In the genomic region with DNA sequence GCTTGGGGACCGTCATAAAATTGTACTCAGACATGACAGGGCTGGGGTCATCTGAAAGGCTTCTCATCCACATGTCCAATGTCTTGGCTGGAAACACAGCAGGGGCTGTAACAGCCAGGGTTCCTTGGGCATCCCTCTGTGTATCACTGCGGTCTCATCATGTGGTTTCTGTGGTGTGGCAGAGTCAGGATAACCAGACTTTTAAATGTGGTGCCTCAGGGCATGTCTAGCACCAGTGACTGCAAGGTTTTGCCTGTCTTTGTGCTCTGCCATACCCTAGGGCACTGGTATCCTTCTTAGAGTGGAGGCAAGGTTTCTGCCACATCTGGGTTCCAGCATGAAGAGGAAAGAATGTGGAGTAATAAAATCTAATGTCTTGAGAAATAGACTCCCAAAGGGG, we compare ENCODE assay signal across 13 cellular contexts.
A peak's percentile ranks its signal among the peaks of the same experiment; 100 is the strongest.
DNase-seq lines count a peak whose midpoint lies in the region; ATAC-seq and TF ChIP-seq lines count a peak whose summit lies in the region.
"Had no signal": no experiment of that assay in that cellular context is flagged by ENCODE, and none has a peak within 500 bp of the region (broad histone marks: within the 10 kb centered on the region; RNA-seq: fewer than 3 reads in every experiment).

No MANE protein-coding gene starts in this region.

- ATAC-seq in HG02884 (IDR thresholded peaks at IDR 0.05; ENCODE audit: unreplicated experiment): no peak
- no peak for ATAC-seq in HG03097 (IDR thresholded peaks at IDR 0.05; ENCODE audit: low FRiP score, unreplicated experiment)
- ATAC-seq: activated T-cell treated with anti-CD3 and anti-CD28 coated beads, Interleukin-2, amount 50 U/mL, for 72 hours; HepG2; naive thymus-derived CD4-positive, alpha-beta T cell had no signal

- H3K4me1 Mint-ChIP-seq in brain: peaks cover 74% of the 10 kb centered on the region
- peaks cover 49% of the 10 kb centered on the region for H3K4me1 Mint-ChIP-seq in neural progenitor cell

- H3K27ac Mint-ChIP-seq in brain (peak overlapping the region in 4 of 5 experiments; percentile 3 to 97 (median 36)), neural progenitor cell (peak overlapping the region; percentile 76)
- H3K27ac Mint-ChIP-seq: activated T-cell treated with anti-CD3 and anti-CD28 coated beads, Interleukin-2, amount 50 U/mL, for 72 hours; naive thymus-derived CD4-positive, alpha-beta T cell had no signal

- H3K36me3 Mint-ChIP-seq in brain (peaks cover 9% of the 10 kb centered on the region), neural progenitor cell (peaks cover 40% of the 10 kb centered on the region)
- H3K36me3 Mint-ChIP-seq: naive thymus-derived CD4-positive, alpha-beta T cell had no signal

- no peak overlapping the region for H2AFZ ChIP-seq in neural progenitor cell (replicated peaks)

- no peaks in the 10 kb centered on the region for H3K9me3 Mint-ChIP-seq in brain
- H3K9me3 Mint-ChIP-seq in neural progenitor cell: peaks cover 20% of the 10 kb centered on the region
- H3K9me3 Mint-ChIP-seq: activated T-cell treated with anti-CD3 and anti-CD28 coated beads, Interleukin-2, amount 50 U/mL, for 72 hours had no signal

- DNase-seq in Daoy (ENCODE audit: low read depth): peak; percentile 95
- DNase-seq in NB4 (ENCODE audit: low read depth): peak; percentile 60
- DNase-seq in neural progenitor cell (ENCODE audit: low spot score): no peak
- DNase-seq in retina: no peak
- DNase-seq: activated CD4-positive, alpha-beta T cell treated with anti-CD3 and anti-CD28 coated beads for 48 hours; activated T-cell treated with anti-CD3 and anti-CD28 coated beads, Interleukin-2, amount 50 U/mL, for 72 hours; naive thymus-derived CD4-positive, alpha-beta T cell; NCI-H1694 had no signal

- H4K20me1 ChIP-seq in neural progenitor cell (ENCODE audit: low read depth): no peaks in the 10 kb centered on the region

- H3K9me3 ChIP-seq in neural progenitor cell (ENCODE audit: low read depth): no peaks in the 10 kb centered on the region
- H3K9me3 ChIP-seq: right atrium auricular region had no signal

- peaks cover 37% of the 10 kb centered on the region for H3K4me1 ChIP-seq in neural progenitor cell

- TF ChIP-seq POLR2A in NB4 (IDR thresholded peaks at IDR 0.05; ENCODE audit: extremely low read depth, insufficient read length): no peak

- H3K4me3 Mint-ChIP-seq in brain (peak overlapping the region; percentile 11 to 89 (median 77)), neural progenitor cell (peak overlapping the region; percentile 92)
- H3K4me3 Mint-ChIP-seq: activated T-cell treated with anti-CD3 and anti-CD28 coated beads, Interleukin-2, amount 50 U/mL, for 72 hours; naive thymus-derived CD4-positive, alpha-beta T cell had no signal

- H3K4me3 ChIP-seq in NB4 (ENCODE audit: low read depth, low read length) (no peak overlapping the region), neural progenitor cell (no peak overlapping the region)
- H3K4me3 ChIP-seq: right atrium auricular region had no signal

- no peaks in the 10 kb centered on the region for H3K79me2 ChIP-seq in neural progenitor cell (ENCODE audit: low read depth)

- no peak overlapping the region for H3K9ac ChIP-seq in neural progenitor cell

- peaks cover 21% of the 10 kb centered on the region for H3F3A ChIP-seq in neural progenitor cell (ENCODE audit: low read depth)

- H3K27me3 ChIP-seq in neural progenitor cell: no peaks in the 10 kb centered on the region
- H3K27me3 ChIP-seq: right atrium auricular region had no signal

- H3K36me3 ChIP-seq in neural progenitor cell: no peaks in the 10 kb centered on the region
- H3K36me3 ChIP-seq: right atrium auricular region had no signal

- no peak overlapping the region for H3K27ac ChIP-seq in neural progenitor cell
- H3K27ac ChIP-seq: right atrium auricular region had no signal

- no peak overlapping the region for H3K4me2 ChIP-seq in neural progenitor cell

- no peaks in the 10 kb centered on the region for H3K27me3 Mint-ChIP-seq in brain
- no peaks in the 10 kb centered on the region for H3K27me3 Mint-ChIP-seq in neural progenitor cell (ENCODE audit: insufficient read depth, low read depth)

- no peak for TF ChIP-seq CTCF in NB4 (IDR thresholded peaks at IDR 0.05; ENCODE audit: low read depth, low read length)
- no peak for TF ChIP-seq CTCF in brain (conservative IDR thresholded peaks at IDR 0.05)
- no peak for TF ChIP-seq CTCF in neural progenitor cell (IDR thresholded peaks at IDR 0.05)

Comparison
In these comparisons a context has a peak if more than half of its experiments do, and no peak if none do; other contexts are left out.
1. DNase-seq: peak in Daoy (single experiment) and NB4 (single experiment); none in neural progenitor cell (single experiment) and retina (single experiment).